26 cellular contexts compared by ENCODE assay signal in genomic region chr12:57541717-57542116, GRCh38. TPM values are rescaled to one million over a fixed set of nuclear protein-coding genes. Genes with fewer than 3 reads are reported as not detected.
"Had no signal": no experiment of that assay in that cellular context is flagged by ENCODE, and none has a peak within 500 bp of the region (broad histone marks: within the 10 kb centered on the region; RNA-seq: fewer than 3 reads in every experiment).

No MANE protein-coding gene starts in this region.

- H3K4me3 Mint-ChIP-seq: activated CD4-positive, alpha-beta memory T cell treated with anti-CD3 and anti-CD28 coated beads, Interleukin-2, amount 10 ng/mL, durations not matched to agents 7 days and 5 days; activated CD4-positive, alpha-beta T cell treated with anti-CD3 and anti-CD28 coated beads, Interleukin-2, amount 10 ng/mL, durations not matched to agents 7 days and 5 days; activated naive CD4-positive, alpha-beta T cell treated with anti-CD3 and anti-CD28 coated beads, Interleukin-2, amount 10 ng/mL, durations not matched to agents 7 days and 5 days; activated naive CD8-positive, alpha-beta T cell treated with anti-CD3 and anti-CD28 coated beads, Interleukin-2, amount 10 ng/mL, durations not matched to agents 7 days and 5 days; activated T-cell treated with anti-CD3 and anti-CD28 coated beads, Interleukin-2, amount 50 U/mL, for 24 hours; activated T-cell treated with anti-CD3 and anti-CD28 coated beads, Interleukin-2, amount 50 U/mL, for 72 hours; central memory CD8-positive, alpha-beta T cell; WTC11 had no signal

- H3K9me3 Mint-ChIP-seq: activated CD4-positive, alpha-beta memory T cell treated with anti-CD3 and anti-CD28 coated beads, Interleukin-2, amount 10 ng/mL, durations not matched to agents 7 days and 5 days; activated CD4-positive, alpha-beta T cell treated with anti-CD3 and anti-CD28 coated beads, Interleukin-2, amount 10 ng/mL, durations not matched to agents 7 days and 5 days; activated naive CD4-positive, alpha-beta T cell treated with anti-CD3 and anti-CD28 coated beads, Interleukin-2, amount 10 ng/mL, durations not matched to agents 7 days and 5 days; activated naive CD4-positive, alpha-beta T cell treated with anti-CD3 and anti-CD28 coated beads, Interleukin-2, amount 50 U/mL, for 72 hours; activated naive CD8-positive, alpha-beta T cell treated with anti-CD3 and anti-CD28 coated beads, Interleukin-2, amount 10 ng/mL, durations not matched to agents 7 days and 5 days; activated T-cell treated with anti-CD3 and anti-CD28 coated beads, Interleukin-2, amount 50 U/mL, for 24 hours; activated T-cell treated with anti-CD3 and anti-CD28 coated beads, Interleukin-2, amount 50 U/mL, for 72 hours; central memory CD8-positive, alpha-beta T cell; WTC11 had no signal

- H3K27me3 Mint-ChIP-seq: activated CD4-positive, alpha-beta memory T cell treated with anti-CD3 and anti-CD28 coated beads, Interleukin-2, amount 10 ng/mL, durations not matched to agents 7 days and 5 days; activated CD4-positive, alpha-beta T cell treated with anti-CD3 and anti-CD28 coated beads, Interleukin-2, amount 10 ng/mL, durations not matched to agents 7 days and 5 days; activated naive CD4-positive, alpha-beta T cell treated with anti-CD3 and anti-CD28 coated beads, Interleukin-2, amount 10 ng/mL, durations not matched to agents 7 days and 5 days; activated naive CD8-positive, alpha-beta T cell treated with anti-CD3 and anti-CD28 coated beads, Interleukin-2, amount 10 ng/mL, durations not matched to agents 7 days and 5 days; activated T-cell treated with anti-CD3 and anti-CD28 coated beads, Interleukin-2, amount 50 U/mL, for 24 hours; central memory CD8-positive, alpha-beta T cell had no signal

- H3K9me3 ChIP-seq: ascending aorta, esophagus squamous epithelium had no signal

- H3K27me3 ChIP-seq: ascending aorta, brain microvascular endothelial cell, esophagus squamous epithelium had no signal

- H3K27ac ChIP-seq: ascending aorta, brain microvascular endothelial cell, epithelial cell of prostate, esophagus squamous epithelium had no signal

- H3K27ac Mint-ChIP-seq: activated CD4-positive, alpha-beta memory T cell treated with anti-CD3 and anti-CD28 coated beads, Interleukin-2, amount 10 ng/mL, durations not matched to agents 7 days and 5 days; activated CD4-positive, alpha-beta T cell treated with anti-CD3 and anti-CD28 coated beads, Interleukin-2, amount 10 ng/mL, durations not matched to agents 7 days and 5 days; activated naive CD4-positive, alpha-beta T cell treated with anti-CD3 and anti-CD28 coated beads, Interleukin-2, amount 10 ng/mL, durations not matched to agents 7 days and 5 days; activated naive CD4-positive, alpha-beta T cell treated with anti-CD3 and anti-CD28 coated beads, Interleukin-2, amount 50 U/mL, for 72 hours; activated naive CD8-positive, alpha-beta T cell treated with anti-CD3 and anti-CD28 coated beads, Interleukin-2, amount 10 ng/mL, durations not matched to agents 7 days and 5 days; activated T-cell treated with anti-CD3 and anti-CD28 coated beads, Interleukin-2, amount 50 U/mL, for 24 hours; activated T-cell treated with anti-CD3 and anti-CD28 coated beads, Interleukin-2, amount 50 U/mL, for 72 hours; WTC11 had no signal

- FAIRE-seq: bronchial epithelial cell, colon, endometrium, frontal cortex had no signal

- DNase-seq: activated CD4-positive, alpha-beta memory T cell treated with anti-CD3 and anti-CD28 coated beads, Interleukin-2, amount 10 ng/mL, durations not matched to agents 7 days and 5 days; activated CD4-positive, alpha-beta T cell treated with anti-CD3 and anti-CD28 coated beads for 1 hour; activated CD4-positive, alpha-beta T cell treated with anti-CD3 and anti-CD28 coated beads for 4 hours; activated CD4-positive, alpha-beta T cell treated with anti-CD3 and anti-CD28 coated beads, Interleukin-2, amount 10 ng/mL, durations not matched to agents 7 days and 5 days; activated CD4-positive, alpha-beta T cell treated with anti-CD3 and anti-CD28 coated beads, Interleukin-2, amount 50 U/mL, for 4 hours; activated CD8-positive, alpha-beta memory T cell treated with anti-CD3 and anti-CD28 coated beads, Interleukin-2, amount 50 U/mL, for 48 hours; activated gamma-delta T cell; activated naive CD4-positive, alpha-beta T cell; activated naive CD4-positive, alpha-beta T cell treated with anti-CD3 and anti-CD28 coated beads, Interleukin-2, amount 10 ng/mL, durations not matched to agents 7 days and 5 days; activated naive CD8-positive, alpha-beta T cell treated with anti-CD3 and anti-CD28 coated beads, Interleukin-2, amount 10 ng/mL, durations not matched to agents 7 days and 5 days; activated T-cell treated with anti-CD3 and anti-CD28 coated beads for 4 hours; activated T-cell treated with anti-CD3 and anti-CD28 coated beads, Interleukin-2, amount 50 U/mL, for 24 hours; activated T-cell treated with anti-CD3 and anti-CD28 coated beads, Interleukin-2, amount 50 U/mL, for 72 hours; brain microvascular endothelial cell; effector CD8-positive, alpha-beta T cell; esophagus squamous epithelium; T-helper 2 cell had no signal

- H3K4me3 ChIP-seq: ascending aorta, esophagus squamous epithelium had no signal

- ATAC-seq: activated naive CD4-positive, alpha-beta T cell treated with anti-CD3 and anti-CD28 coated beads, Interleukin-2, amount 50 U/mL, for 72 hours; activated T-cell treated with anti-CD3 and anti-CD28 coated beads, Interleukin-2, amount 50 U/mL, for 72 hours; WTC11 had no signal

RNA-seq across cellular contexts. Expression of gene KIF5A, which starts 8.1 kb away (rescaled TPM):
- total RNA-seq: ascending aorta had no signal
